9 cellular contexts compared by ENCODE assay signal in genomic region chr1:153670257-153670858, GRCh38. TPM values are rescaled to one million over a fixed set of nuclear protein-coding genes. Genes with fewer than 3 reads are reported as not detected.
A peak's percentile ranks its signal among the peaks of the same experiment; 100 is the strongest.
DNase-seq lines count a peak whose midpoint lies in the region; ATAC-seq and TF ChIP-seq lines count a peak whose summit lies in the region.
"Had no signal": no experiment of that assay in that cellular context is flagged by ENCODE, and none has a peak within 500 bp of the region (broad histone marks: within the 10 kb centered on the region; RNA-seq: fewer than 3 reads in every experiment).

No MANE protein-coding gene starts in this region.

- 1% methylated on average over 22 of the region's 22 CpGs for WGBS in esophagus muscularis mucosa

- H3K27ac ChIP-seq in MM.1S (ENCODE audit: low read length) = peak overlapping the region; percentile 45; the same call in 1 of the 2 replicates
- H3K27ac ChIP-seq in esophagus muscularis mucosa (replicated peaks in 1 of 4) = peak overlapping the region; percentile 82 to 87 (median 85)

- intact Hi-C loops in esophagus muscularis mucosa (cut with DNase I) = no loop called here

- H3K27me3 ChIP-seq in MM.1S (replicated peaks; ENCODE audit: insufficient read depth, low read length) (no peaks in the 10 kb centered on the region), esophagus muscularis mucosa (no peaks in the 10 kb centered on the region)

- no peaks in the 10 kb centered on the region for H4K20me1 ChIP-seq in MM.1S (ENCODE audit: insufficient read depth, low read length)

- peak overlapping the region; percentile 43 for H2AFZ ChIP-seq in MM.1S (ENCODE audit: low read length)

- TF ChIP-seq POLR2A in GM18505 (IDR thresholded peaks at IDR 0.05; ENCODE audit: borderline replicate concordance, extremely low read depth, insufficient read depth, insufficient read length) = no peak
- no peak for TF ChIP-seq POLR2A in esophagus muscularis mucosa (IDR thresholded peaks at IDR 0.05; ENCODE audit: low read depth)

- H3K4me3 ChIP-seq in MM.1S (ENCODE audit: low read length) (peak overlapping the region; percentile 94), esophagus muscularis mucosa (peak overlapping the region; percentile 73 to 82 (median 78)), retinal pigment epithelial cell (ENCODE audit: low read length) (peak overlapping the region; percentile 97)

- H3K9ac ChIP-seq in MM.1S (ENCODE audit: low read length) = peak overlapping the region; percentile 92

- H3K4me1 ChIP-seq in MM.1S (ENCODE audit: low read length) = peaks cover 8% of the 10 kb centered on the region
- H3K4me1 ChIP-seq in esophagus muscularis mucosa = peaks cover 14 to 31% (median 23%) of the 10 kb centered on the region in 4 donors

- H3K79me2 ChIP-seq in MM.1S (ENCODE audit: low read length) = peaks cover 44% of the 10 kb centered on the region

- H3F3A ChIP-seq in MM.1S (ENCODE audit: insufficient read depth, low read length) = peaks cover 22% of the 10 kb centered on the region

- ATAC-seq in GM18505 (IDR thresholded peaks at IDR 0.05; ENCODE audit: unreplicated experiment) = peak; percentile 4

- DNase-seq in MM.1S (no peak), esophagus muscularis mucosa (ENCODE audit: extremely low spot score) (no peak), retinal pigment epithelial cell (ENCODE audit: low read depth) (no peak), NCI-H2196 (lab: John Stamatoyannopoulos, UW; ENCODE audit: unreplicated experiment) (no peak), NAMALWA (ENCODE audit: low spot score) (no peak), Kasumi-1 (lab: John Stamatoyannopoulos, UW) (no peak), NCI-H510A treated with DMSO at 0.1 percent for 48 hours (lab: John Stamatoyannopoulos, UW) (no peak)

- H3K9me2 ChIP-seq in MM.1S (replicated peaks; ENCODE audit: insufficient read depth, low read length) = no peaks in the 10 kb centered on the region

- TF ChIP-seq CTCF in MM.1S (IDR thresholded peaks at IDR 0.05; ENCODE audit: low read length) (no peak), esophagus muscularis mucosa (IDR thresholded peaks at IDR 0.05) (no peak), retinal pigment epithelial cell (conservative IDR thresholded peaks at IDR 0.05; ENCODE audit: low read depth, low read length) (no peak)

- H3K9me3 ChIP-seq in MM.1S (replicated peaks; ENCODE audit: insufficient read depth, low read length) (no peaks in the 10 kb centered on the region), esophagus muscularis mucosa (no peaks in the 10 kb centered on the region)

- H3K36me3 ChIP-seq in MM.1S (replicated peaks; ENCODE audit: insufficient read depth, low read length) (peaks cover 25% of the 10 kb centered on the region), esophagus muscularis mucosa (peaks cover 35 to 43% (median 40%) of the 10 kb centered on the region in 4 donors)

- no peak for TF ChIP-seq EP300 in esophagus muscularis mucosa (IDR thresholded peaks at IDR 0.05)

- H3K4me2 ChIP-seq in MM.1S (ENCODE audit: low read depth, low read length) = peak overlapping the region; percentile 86

RNA-seq across cellular contexts. Expression of gene ILF2, which starts 0.4 kb away (rescaled TPM):
- 100 to 1,000 TPM in 1 of 4 donors, 10 to 100 TPM in 3; 43.6 to 102 (median 64.7) TPM for total RNA-seq in esophagus muscularis mucosa

RNA-seq across cellular contexts. Expression of gene NPR1, which starts 8.1 kb away (rescaled TPM):
- 10 to 100 TPM; 24.9 to 67.1 (median 49.8) TPM for total RNA-seq in esophagus muscularis mucosa
- total RNA-seq: T-helper 1 cell treated with Interleukin-12 subunit alpha and Interleukin-12 subunit beta and Interleukin-4 antibody, amounts not matched to agents 30 ng/mL and 1 ng/mL, for 36 hours had no signal

RNA-seq across cellular contexts. Expression of gene SNAPIN, which starts 11.9 kb away (rescaled TPM):
- total RNA-seq in esophagus muscularis mucosa = 10 to 100 TPM; 47.8 to 71.9 (median 63.3) TPM

RNA-seq across cellular contexts. Expression of gene CHTOP, which starts 36.5 kb away (rescaled TPM):
- 10 to 100 TPM; 34.5 to 43.8 (median 37.6) TPM for total RNA-seq in esophagus muscularis mucosa

RNA-seq across cellular contexts. Expression of gene S100A1, which starts 42.1 kb away (rescaled TPM):
- 10 to 100 TPM in 2 of 4 donors, 1 to 10 TPM in 2; 4.3 to 17.9 (median 9.2) TPM for total RNA-seq in esophagus muscularis mucosa
- total RNA-seq: T-helper 1 cell treated with Interleukin-12 subunit alpha and Interleukin-12 subunit beta and Interleukin-4 antibody, amounts not matched to agents 30 ng/mL and 1 ng/mL, for 36 hours had no signal
